Comparison of ENCODE assay signal across 10 cellular contexts in the genomic region with DNA sequence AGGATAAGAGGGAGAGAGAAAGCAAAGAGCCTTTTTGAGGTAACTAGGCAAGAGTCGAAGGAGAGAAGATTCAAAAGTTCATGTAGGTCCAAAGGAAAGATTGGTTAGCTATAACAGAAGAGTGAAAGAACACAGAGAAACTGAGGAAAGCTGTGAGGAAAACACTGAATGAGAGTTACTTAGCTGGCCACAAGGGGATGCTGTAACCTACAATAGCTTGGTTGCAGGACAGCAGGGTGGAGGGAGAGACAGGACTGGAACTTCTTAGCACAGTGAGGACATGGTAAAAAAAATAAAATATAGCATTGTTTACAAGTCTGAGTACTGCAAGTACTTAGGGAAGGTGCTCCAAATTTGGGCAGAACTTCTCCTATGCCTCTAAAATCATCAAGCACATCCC. TPM values are rescaled to one million over a fixed set of nuclear protein-coding genes. Genes with fewer than 3 reads are reported as not detected.
A peak's percentile ranks its signal among the peaks of the same experiment; 100 is the strongest.
DNase-seq lines count a peak whose midpoint lies in the region; ATAC-seq and TF ChIP-seq lines count a peak whose summit lies in the region.
"Had no signal": no experiment of that assay in that cellular context is flagged by ENCODE, and none has a peak within 500 bp of the region (broad histone marks: within the 10 kb centered on the region; RNA-seq: fewer than 3 reads in every experiment).

No MANE protein-coding gene starts in this region.

- H3K27ac Mint-ChIP-seq in HFFc6 = no peak overlapping the region
- H3K27ac Mint-ChIP-seq: stimulated activated naive CD8-positive, alpha-beta T cell treated with anti-CD3 and anti-CD28 coated beads, Interleukin-15, Interleukin-2, amounts not matched to agents 100 ng/mL and 50 ng/mL, for 24 hours had no signal

- no peak overlapping the region for H3K4me3 ChIP-seq in breast epithelium
- no peak overlapping the region for H3K4me3 ChIP-seq in lower lobe of right lung

- H3K36me3 ChIP-seq in breast epithelium (no peaks in the 10 kb centered on the region), lower lobe of right lung (no peaks in the 10 kb centered on the region)

- H3K36me3 Mint-ChIP-seq in HFFc6 (ENCODE audit: low read depth) = no peaks in the 10 kb centered on the region
- H3K36me3 Mint-ChIP-seq: naive B cell had no signal

- H3K4me1 ChIP-seq in breast epithelium (no peaks in the 10 kb centered on the region), lower lobe of right lung (no peaks in the 10 kb centered on the region)

- no peak for DNase-seq in HFFc6
- no peak for DNase-seq in breast epithelium (ENCODE audit: low spot score in 2 of 2)
- DNase-seq in lower lobe of right lung = no peak
- DNase-seq in stimulated activated CD4-positive, alpha-beta T cell treated with anti-CD3 and anti-CD28 coated beads, Interleukin-4, amount 100 ng/mL, for 1 hour = no peak
- no peak for DNase-seq in HuH-7.5 (ENCODE audit: low spot score)
- DNase-seq in activated effector memory CD4-positive, alpha-beta T cell treated with anti-CD3 and anti-CD28 coated beads, Interleukin-2, amount 50 U/mL, for 16 hours = no peak
- DNase-seq: naive B cell had no signal

- H3K9me3 Mint-ChIP-seq in HFFc6 = no peaks in the 10 kb centered on the region
- H3K9me3 Mint-ChIP-seq: stimulated activated naive CD8-positive, alpha-beta T cell treated with anti-CD3 and anti-CD28 coated beads, Interleukin-15, Interleukin-2, amounts not matched to agents 100 ng/mL and 50 ng/mL, for 24 hours had no signal

- no peak overlapping the region for H3K4me3 Mint-ChIP-seq in HFFc6
- H3K4me3 Mint-ChIP-seq: naive B cell; stimulated activated naive CD8-positive, alpha-beta T cell treated with anti-CD3 and anti-CD28 coated beads, Interleukin-15, Interleukin-2, amounts not matched to agents 100 ng/mL and 50 ng/mL, for 24 hours had no signal

- no peak for TF ChIP-seq POLR2A in breast epithelium (IDR thresholded peaks at IDR 0.05)

- peaks cover 3% of the 10 kb centered on the region for H3K27me3 Mint-ChIP-seq in HFFc6 (ENCODE audit: insufficient read depth)
- H3K27me3 Mint-ChIP-seq: stimulated activated naive CD8-positive, alpha-beta T cell treated with anti-CD3 and anti-CD28 coated beads, Interleukin-15, Interleukin-2, amounts not matched to agents 100 ng/mL and 50 ng/mL, for 24 hours had no signal

- H3K4me1 Mint-ChIP-seq in HFFc6 (ENCODE audit: low read depth) = peaks cover 12% of the 10 kb centered on the region
- H3K4me1 Mint-ChIP-seq: naive B cell had no signal

- peak; percentile 70 for TF ChIP-seq CTCF in C4-2B (conservative IDR thresholded peaks at IDR 0.05)
- peak; percentile 71 for TF ChIP-seq CTCF in HFFc6 (IDR thresholded peaks at IDR 0.05)
- TF ChIP-seq CTCF in breast epithelium (IDR thresholded peaks at IDR 0.05) = peak; percentile 37 to 59 (median 56)
- peak; percentile 54 for TF ChIP-seq CTCF in lower lobe of right lung (IDR thresholded peaks at IDR 0.05)

- H3K27me3 ChIP-seq in breast epithelium (peaks cover 0 to 44% of the 10 kb centered on the region in 2 donors), lower lobe of right lung (ENCODE audit: low read depth) (no peaks in the 10 kb centered on the region)

- H3K9me3 ChIP-seq in breast epithelium = no peaks in the 10 kb centered on the region
- no peaks in the 10 kb centered on the region for H3K9me3 ChIP-seq in lower lobe of right lung

- ATAC-seq in lower lobe of right lung (no peak), GM18867 (IDR thresholded peaks at IDR 0.05; ENCODE audit: unreplicated experiment) (no peak)

- intact Hi-C loops in breast epithelium (cut with DNase I; ENCODE audit: low total_unique reads) (no loop called here), lower lobe of right lung (cut with DNase I) (no loop called here)

- no peak overlapping the region for H3K27ac ChIP-seq in C4-2B
- H3K27ac ChIP-seq in breast epithelium = no peak overlapping the region
- H3K27ac ChIP-seq in lower lobe of right lung = no peak overlapping the region

RNA-seq across cellular contexts. Expression of gene RAI2, which starts 48.3 kb away (rescaled TPM):
- not detected for total RNA-seq in HFFc6 (2021; fragmentation: NEBNext Ultra II Directional; extraction: Animal tissue kit (Norgen Biotek cat#: 25700))
- total RNA-seq in breast epithelium = 10 to 100 TPM; 12.0 to 38.9 (median 18.0) TPM
- total RNA-seq in lower lobe of right lung = 26.5 TPM

Comparison
In these comparisons a context has a peak if more than half of its experiments do, and no peak if none do; other contexts are left out.
1. RNA of gene RAI2, which starts 48.3 kb away (total RNA-seq): 26.5 TPM in lower lobe of right lung (single experiment) and 12.0 to 38.9 TPM in breast epithelium; not detected in HFFc6; every median in the first group is over 10 times any median in the second.
2. Peak in every context shown above with its lines, with median percentiles within 50 percentile points of each other: CTCF ChIP-seq.